ENCODE assay signal across 9 cellular contexts in the genomic region with DNA sequence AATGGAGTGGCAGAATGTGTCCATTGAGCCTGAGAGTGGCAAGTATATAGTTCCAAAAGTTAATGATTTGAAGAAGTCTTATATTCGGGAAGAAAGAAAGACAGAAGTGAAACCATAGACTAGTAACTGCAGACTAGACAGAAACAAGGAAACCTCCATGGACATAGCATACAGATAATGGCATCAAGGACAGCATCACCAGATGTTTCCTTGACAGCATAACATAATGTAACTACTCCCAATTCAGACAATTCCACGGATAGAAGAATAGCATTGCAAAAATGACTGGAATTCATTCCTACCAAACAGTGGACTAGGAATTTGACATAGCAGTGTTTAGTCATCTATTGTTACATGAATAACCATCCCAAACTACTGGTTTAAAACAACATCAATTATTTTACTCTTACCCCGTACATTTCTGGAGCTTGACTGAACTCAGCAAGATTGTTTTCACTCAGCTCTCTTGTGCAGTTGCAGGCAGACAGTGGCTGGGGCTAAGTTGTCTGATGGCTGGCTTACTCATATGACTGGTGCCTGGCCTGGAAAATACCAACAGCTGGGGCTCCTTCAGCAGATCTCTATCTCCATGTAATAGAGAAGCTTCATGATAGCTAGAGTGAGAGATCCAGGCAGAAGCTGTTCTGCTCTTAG.
DNase-seq lines count a peak whose midpoint lies in the region; ATAC-seq and TF ChIP-seq lines count a peak whose summit lies in the region.
"Had no signal": no experiment of that assay in that cellular context is flagged by ENCODE, and none has a peak within 500 bp of the region (broad histone marks: within the 10 kb centered on the region; RNA-seq: fewer than 3 reads in every experiment).

No MANE protein-coding gene starts in this region.

- H3K9me2 ChIP-seq in hepatocyte (replicated peaks; ENCODE audit: insufficient read depth): no peaks in the 10 kb centered on the region

- no peaks in the 10 kb centered on the region for H3K79me1 ChIP-seq in mesendoderm (ENCODE audit: low read length)

- H3K79me2 ChIP-seq in OCI-LY3 (ENCODE audit: low read length) (no peaks in the 10 kb centered on the region), hepatocyte (no peaks in the 10 kb centered on the region), mesendoderm (ENCODE audit: control insufficient read depth, insufficient read depth, low read length) (no peaks in the 10 kb centered on the region)

- no peak overlapping the region for H3K4me3 Mint-ChIP-seq in progenitor cell of endocrine pancreas (ENCODE audit: low read depth)
- H3K4me3 Mint-ChIP-seq: central memory CD8-positive, alpha-beta T cell had no signal

- DNase-seq in GM03348 (ENCODE audit: low spot score): peak; percentile 75
- DNase-seq in HCEC 1CT: peak; percentile 80
- peak; percentile 12 for DNase-seq in hepatocyte (ENCODE audit: low spot score)
- DNase-seq in mesendoderm: no peak
- DNase-seq in progenitor cell of endocrine pancreas (ENCODE audit: low spot score, unreplicated experiment): no peak

- H2AFZ ChIP-seq in OCI-LY3 (ENCODE audit: low read depth, low read length) (no peak overlapping the region), hepatocyte (no peak overlapping the region)

- TF ChIP-seq CTCF in OCI-LY3 (IDR thresholded peaks at IDR 0.05; ENCODE audit: low read depth, low read length): no peak
- no peak for TF ChIP-seq CTCF in hepatocyte (IDR thresholded peaks at IDR 0.05; ENCODE audit: poor library complexity)
- TF ChIP-seq CTCF in progenitor cell of endocrine pancreas (IDR thresholded peaks at IDR 0.05; ENCODE audit: unreplicated experiment): no peak

- no peak overlapping the region for H3K4ac ChIP-seq in mesendoderm (ENCODE audit: low read depth, low read length)

- H3K4me2 ChIP-seq in OCI-LY3 (ENCODE audit: low read length): peak overlapping the region; percentile 35
- no peak overlapping the region for H3K4me2 ChIP-seq in hepatocyte
- no peak overlapping the region for H3K4me2 ChIP-seq in mesendoderm (ENCODE audit: low read length)

- H4K8ac ChIP-seq in mesendoderm (ENCODE audit: low read depth, low read length): no peak overlapping the region

- no peak overlapping the region for H4K5ac ChIP-seq in mesendoderm (ENCODE audit: low read length)

- H3K27me3 ChIP-seq in OCI-LY3 (ENCODE audit: low read depth, low read length) (no peaks in the 10 kb centered on the region), hepatocyte (no peaks in the 10 kb centered on the region), mesendoderm (ENCODE audit: insufficient read depth, low read length, poor library complexity) (no peaks in the 10 kb centered on the region)

- no peak overlapping the region for H3K23ac ChIP-seq in mesendoderm (ENCODE audit: low read length)

- ATAC-seq in GM19397 (IDR thresholded peaks at IDR 0.05; ENCODE audit: unreplicated experiment) (no peak), esophagus mucosa (no peak)

- peaks cover 22% of the 10 kb centered on the region for H3K4me1 ChIP-seq in OCI-LY3 (ENCODE audit: low read length)
- no peaks in the 10 kb centered on the region for H3K4me1 ChIP-seq in hepatocyte (ENCODE audit: insufficient read depth)
- peaks cover 2% of the 10 kb centered on the region for H3K4me1 ChIP-seq in mesendoderm (ENCODE audit: control insufficient read depth, low read depth, low read length)

- H3K4me3 ChIP-seq in OCI-LY3 (ENCODE audit: low read length) (no peak overlapping the region), hepatocyte (no peak overlapping the region), mesendoderm (ENCODE audit: low read length) (no peak overlapping the region)

- H2BK15ac ChIP-seq in mesendoderm (replicated peaks; ENCODE audit: low read depth): no peak overlapping the region

- no peak overlapping the region for H3K9ac ChIP-seq in OCI-LY3 (ENCODE audit: low read length)
- no peak overlapping the region for H3K9ac ChIP-seq in mesendoderm (ENCODE audit: low read length)

- H3K27me3 Mint-ChIP-seq in progenitor cell of endocrine pancreas: no peaks in the 10 kb centered on the region
- H3K27me3 Mint-ChIP-seq: central memory CD8-positive, alpha-beta T cell had no signal

- WGBS in hepatocyte (ENCODE audit: low lambda C conversion rate, missing lambda C conversion rate): 65% methylated on average over 3 of the region's 3 CpGs
- no CpG with 5 or more reads among the region's 3 CpGs for WGBS in mesendoderm (ENCODE audit: extremely low coverage, insufficient coverage, low lambda C conversion rate)

- H3K9me3 Mint-ChIP-seq in progenitor cell of endocrine pancreas (ENCODE audit: low read depth): no peaks in the 10 kb centered on the region
- H3K9me3 Mint-ChIP-seq: central memory CD8-positive, alpha-beta T cell had no signal

- no peak overlapping the region for H2BK120ac ChIP-seq in mesendoderm (ENCODE audit: low read depth, low read length)

- no peak overlapping the region for H2AK5ac ChIP-seq in mesendoderm (ENCODE audit: low read length)

- H3K36me3 Mint-ChIP-seq in progenitor cell of endocrine pancreas (ENCODE audit: insufficient read depth): no peaks in the 10 kb centered on the region

- H3K4me1 Mint-ChIP-seq in progenitor cell of endocrine pancreas (ENCODE audit: low read depth): peaks cover 2% of the 10 kb centered on the region
- H3K4me1 Mint-ChIP-seq: central memory CD8-positive, alpha-beta T cell had no signal

- H3K27ac ChIP-seq in OCI-LY3 (ENCODE audit: low read length): no peak overlapping the region
- H3K27ac ChIP-seq in hepatocyte: no peak overlapping the region
- H3K27ac ChIP-seq in mesendoderm (ENCODE audit: low read depth, low read length): no peak overlapping the region

- H3K36me3 ChIP-seq in OCI-LY3 (replicated peaks; ENCODE audit: low read depth, low read length) (no peaks in the 10 kb centered on the region), hepatocyte (replicated peaks; ENCODE audit: insufficient read depth, low read depth) (no peaks in the 10 kb centered on the region), mesendoderm (ENCODE audit: control insufficient read depth, insufficient read depth, low read length) (no peaks in the 10 kb centered on the region)

- H3K18ac ChIP-seq in mesendoderm (ENCODE audit: low read length): no peak overlapping the region

- no peak overlapping the region for H3K56ac ChIP-seq in mesendoderm (ENCODE audit: low read length)

- H4K20me1 ChIP-seq in OCI-LY3 (ENCODE audit: insufficient read depth, low read length) (no peaks in the 10 kb centered on the region), hepatocyte (ENCODE audit: insufficient read depth, poor library complexity, severe bottlenecking) (no peaks in the 10 kb centered on the region)

- H3K9me3 ChIP-seq in OCI-LY3 (ENCODE audit: insufficient read depth, low read length): no peaks in the 10 kb centered on the region
- H3K9me3 ChIP-seq in hepatocyte (ENCODE audit: low read depth): no peaks in the 10 kb centered on the region

- no peak overlapping the region for H2BK5ac ChIP-seq in mesendoderm (ENCODE audit: low read length)

- H3K27ac Mint-ChIP-seq in progenitor cell of endocrine pancreas: no peak overlapping the region

Comparison
In these comparisons a context has a peak if more than half of its experiments do, and no peak if none do; other contexts are left out.
1. DNase-seq: peak in GM03348 (single experiment), HCEC 1CT (single experiment) and hepatocyte (single experiment); none in mesendoderm (single experiment) and progenitor cell of endocrine pancreas (single experiment).